Comparison of ENCODE assay signal across 9 cellular contexts in the genomic region with DNA sequence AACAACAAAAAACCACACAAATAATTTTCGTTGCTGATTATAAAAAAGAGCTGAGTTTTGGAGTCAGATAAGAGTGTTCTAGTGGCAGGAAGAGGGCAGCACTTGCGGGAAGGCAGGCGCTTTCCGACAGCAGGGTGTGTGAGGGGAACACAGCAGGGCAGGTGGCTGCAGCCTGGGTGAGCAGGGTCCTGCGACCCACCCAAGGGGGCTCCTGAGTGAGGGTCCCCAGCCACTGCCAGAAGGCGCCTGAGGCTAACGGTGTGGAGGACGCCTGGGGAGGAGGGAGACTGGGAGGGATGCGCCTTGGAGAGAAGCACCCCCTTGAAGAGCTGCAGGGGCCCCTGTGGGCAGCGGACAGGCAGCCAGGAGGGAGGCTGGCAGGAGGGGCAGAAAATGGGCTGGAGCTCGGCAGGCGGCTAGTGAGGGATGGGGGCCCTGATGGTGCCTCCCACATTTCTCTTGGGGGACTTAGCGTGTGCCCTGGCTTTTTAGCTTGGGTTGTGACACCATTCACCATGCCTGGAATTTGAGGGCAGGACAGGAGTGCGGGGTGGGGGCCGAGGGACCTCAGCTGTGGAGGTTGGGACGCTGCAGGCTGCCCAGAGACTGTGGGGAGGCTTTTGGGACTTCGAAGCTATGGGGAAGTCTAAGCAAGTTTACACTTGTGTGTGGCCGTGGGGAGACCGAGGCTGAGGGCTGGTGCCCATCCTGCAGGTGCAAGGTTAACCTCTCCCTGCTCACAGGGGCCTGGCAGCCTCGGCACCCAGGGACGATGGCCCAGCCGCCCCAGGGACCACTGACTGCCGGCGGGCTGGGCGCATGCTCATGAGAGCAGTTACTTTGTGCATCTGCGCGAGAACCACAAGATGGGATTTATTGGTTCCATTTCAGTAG.
A peak's percentile ranks its signal among the peaks of the same experiment; 100 is the strongest.
DNase-seq lines count a peak whose midpoint lies in the region; ATAC-seq and TF ChIP-seq lines count a peak whose summit lies in the region.
"Had no signal": no experiment of that assay in that cellular context is flagged by ENCODE, and none has a peak within 500 bp of the region (broad histone marks: within the 10 kb centered on the region; RNA-seq: fewer than 3 reads in every experiment).

No MANE protein-coding gene starts in this region.

- CTCF ChIA-PET in activated CD4-positive, alpha-beta T cell treated with anti-CD3 and anti-CD28 coated beads, Interleukin-2, amount 10 ng/mL, durations not matched to agents 7 days and 5 days (lab: Charles Lee): interaction anchor here (1.4 kb wide), 1 partner anchor 10 kb away, joined by 4 read pairs; no protein-coding TSS in a partner anchor
- CTCF ChIA-PET in activated CD8-positive, alpha-beta T cell treated with anti-CD3 and anti-CD28 coated beads, Interleukin-2, amount 10 ng/mL, durations not matched to agents 7 days and 5 days (lab: Charles Lee): interaction anchor here (0.6 to 1.8 kb wide), 6 partner anchors 11 to 330 kb away, joined by 3 to 6 read pairs (median 4); no protein-coding TSS in a partner anchor

- 0 out of 2 replicates have a peak, but pooled peaks have one; percentile 12 for TF ChIP-seq CTCF in GM12874 (IDR thresholded peaks at IDR 0.05; ENCODE audit: insufficient read depth, low read depth, low read length)
- peak; percentile 25 for TF ChIP-seq CTCF in natural killer cell (IDR thresholded peaks at IDR 0.05)

- peaks cover 28% of the 10 kb centered on the region for H3K4me1 Mint-ChIP-seq in activated CD4-positive, alpha-beta T cell treated with anti-CD3 and anti-CD28 coated beads, Interleukin-2, amount 10 ng/mL, durations not matched to agents 7 days and 5 days
- H3K4me1 Mint-ChIP-seq in activated CD8-positive, alpha-beta T cell treated with anti-CD3 and anti-CD28 coated beads, Interleukin-2, amount 10 ng/mL, durations not matched to agents 7 days and 5 days (ENCODE audit: low read depth): peaks cover 54% of the 10 kb centered on the region
- H3K4me1 Mint-ChIP-seq in natural killer cell: peaks cover 0 to 7% of the 10 kb centered on the region in 2 donors

- POLR2A ChIA-PET in activated CD4-positive, alpha-beta T cell treated with anti-CD3 and anti-CD28 coated beads, Interleukin-2, amount 10 ng/mL, durations not matched to agents 7 days and 5 days (lab: Charles Lee): no interaction called here
- POLR2A ChIA-PET in activated CD8-positive, alpha-beta T cell treated with anti-CD3 and anti-CD28 coated beads, Interleukin-2, amount 10 ng/mL, durations not matched to agents 7 days and 5 days (lab: Charles Lee): interaction anchor here (1.6 kb wide), 1 partner anchor 47 kb away, joined by 6 read pairs; no protein-coding TSS in a partner anchor

- peaks cover 2% of the 10 kb centered on the region for H3K27me3 Mint-ChIP-seq in activated CD4-positive, alpha-beta T cell treated with anti-CD3 and anti-CD28 coated beads, Interleukin-2, amount 10 ng/mL, durations not matched to agents 7 days and 5 days
- H3K27me3 Mint-ChIP-seq in activated CD8-positive, alpha-beta T cell treated with anti-CD3 and anti-CD28 coated beads, Interleukin-2, amount 10 ng/mL, durations not matched to agents 7 days and 5 days (ENCODE audit: low read depth): no peaks in the 10 kb centered on the region
- peaks cover 6 to 8% of the 10 kb centered on the region in 2 donors for H3K27me3 Mint-ChIP-seq in natural killer cell (ENCODE audit: low read depth in 2 of 2)

- peak; percentile 47 for DNase-seq in activated CD4-positive, alpha-beta T cell treated with anti-CD3 and anti-CD28 coated beads, Interleukin-2, amount 10 ng/mL, durations not matched to agents 7 days and 5 days
- DNase-seq in activated CD4-positive, alpha-beta T cell treated with anti-CD3 and anti-CD28 coated beads for 48 hours: no peak
- peak; percentile 71 for DNase-seq in activated CD8-positive, alpha-beta T cell treated with anti-CD3 and anti-CD28 coated beads, Interleukin-2, amount 10 ng/mL, durations not matched to agents 7 days and 5 days
- no peak for DNase-seq in natural killer cell
- DNase-seq: NCI-H187 had no signal

- no peak overlapping the region for H3K4me3 Mint-ChIP-seq in activated CD4-positive, alpha-beta T cell treated with anti-CD3 and anti-CD28 coated beads, Interleukin-2, amount 10 ng/mL, durations not matched to agents 7 days and 5 days
- peak overlapping the region; percentile 66 for H3K4me3 Mint-ChIP-seq in activated CD8-positive, alpha-beta T cell treated with anti-CD3 and anti-CD28 coated beads, Interleukin-2, amount 10 ng/mL, durations not matched to agents 7 days and 5 days
- no peak overlapping the region for H3K4me3 Mint-ChIP-seq in natural killer cell

- ATAC-seq in activated CD8-positive, alpha-beta T cell treated with anti-CD3 and anti-CD28 coated beads, Interleukin-2, amount 10 ng/mL, durations not matched to agents 7 days and 5 days: peak; percentile 72
- ATAC-seq in natural killer cell: peak in 2 of 3 donors; percentile 84 to 88
- ATAC-seq in HG03378 (IDR thresholded peaks at IDR 0.05; ENCODE audit: unreplicated experiment): no peak
- no peak for ATAC-seq in esophagus mucosa
- no peak for ATAC-seq in HG02623 (IDR thresholded peaks at IDR 0.05; ENCODE audit: unreplicated experiment)

- peak overlapping the region; percentile 74 for H3K27ac Mint-ChIP-seq in activated CD4-positive, alpha-beta T cell treated with anti-CD3 and anti-CD28 coated beads, Interleukin-2, amount 10 ng/mL, durations not matched to agents 7 days and 5 days
- H3K27ac Mint-ChIP-seq in activated CD8-positive, alpha-beta T cell treated with anti-CD3 and anti-CD28 coated beads, Interleukin-2, amount 10 ng/mL, durations not matched to agents 7 days and 5 days: peak overlapping the region; percentile 91
- peak overlapping the region in 1 of 2 donors; percentile 75 for H3K27ac Mint-ChIP-seq in natural killer cell

- H3K36me3 Mint-ChIP-seq in activated CD4-positive, alpha-beta T cell treated with anti-CD3 and anti-CD28 coated beads, Interleukin-2, amount 10 ng/mL, durations not matched to agents 7 days and 5 days (ENCODE audit: low read depth): no peaks in the 10 kb centered on the region
- peaks cover 7% of the 10 kb centered on the region for H3K36me3 Mint-ChIP-seq in activated CD8-positive, alpha-beta T cell treated with anti-CD3 and anti-CD28 coated beads, Interleukin-2, amount 10 ng/mL, durations not matched to agents 7 days and 5 days (ENCODE audit: low read depth)
- H3K36me3 Mint-ChIP-seq in natural killer cell: no peaks in the 10 kb centered on the region

- no peaks in the 10 kb centered on the region for H3K9me3 Mint-ChIP-seq in activated CD4-positive, alpha-beta T cell treated with anti-CD3 and anti-CD28 coated beads, Interleukin-2, amount 10 ng/mL, durations not matched to agents 7 days and 5 days
- peaks cover 5% of the 10 kb centered on the region for H3K9me3 Mint-ChIP-seq in activated CD8-positive, alpha-beta T cell treated with anti-CD3 and anti-CD28 coated beads, Interleukin-2, amount 10 ng/mL, durations not matched to agents 7 days and 5 days (ENCODE audit: insufficient read depth)
- H3K9me3 Mint-ChIP-seq in natural killer cell: no peaks in the 10 kb centered on the region

- intact Hi-C loops in natural killer cell (cut with micrococcal nuclease): loop anchor here (5.0 kb wide), 1 partner anchor 332 kb away; no protein-coding TSS in a partner anchor

Comparison
In these comparisons a context has a peak if more than half of its experiments do, and no peak if none do; other contexts are left out.
1. DNase-seq: peak in activated CD4-positive, alpha-beta T cell treated with anti-CD3 and anti-CD28 coated beads, Interleukin-2, amount 10 ng/mL, durations not matched to agents 7 days and 5 days (single experiment) and activated CD8-positive, alpha-beta T cell treated with anti-CD3 and anti-CD28 coated beads, Interleukin-2, amount 10 ng/mL, durations not matched to agents 7 days and 5 days (single experiment); none in activated CD4-positive, alpha-beta T cell treated with anti-CD3 and anti-CD28 coated beads for 48 hours (single experiment) and natural killer cell (single experiment).
2. ATAC-seq: peak in activated CD8-positive, alpha-beta T cell treated with anti-CD3 and anti-CD28 coated beads, Interleukin-2, amount 10 ng/mL, durations not matched to agents 7 days and 5 days (single experiment) and natural killer cell (2 of 3); none in HG03378 (single experiment), esophagus mucosa (single experiment) and HG02623 (single experiment).